ENCODE assay signal across 18 cellular contexts in genomic region chr3:11953778-11954177, GRCh38. TPM values are rescaled to one million over a fixed set of nuclear protein-coding genes. Genes with fewer than 3 reads are reported as not detected.
"Had no signal": no experiment of that assay in that cellular context is flagged by ENCODE, and none has a peak within 500 bp of the region (broad histone marks: within the 10 kb centered on the region; RNA-seq: fewer than 3 reads in every experiment).

No MANE protein-coding gene starts in this region.

- H3K9me3 ChIP-seq: esophagus muscularis mucosa, mucosa of descending colon, thyroid gland had no signal

- H3K4me1 Mint-ChIP-seq: activated T-helper 17 cell treated with anti-CD3 and anti-CD28 coated beads, Interleukin-2, amount 50 U/mL, for 72 hours had no signal

- H3K27ac Mint-ChIP-seq: activated CD8-positive, alpha-beta T cell treated with anti-CD3 and anti-CD28 coated beads, Interleukin-2, amount 10 ng/mL, durations not matched to agents 7 days and 5 days; activated T-cell treated with anti-CD3 and anti-CD28 coated beads, Interleukin-2, amount 50 U/mL, for 24 hours; activated T-helper 17 cell treated with anti-CD3 and anti-CD28 coated beads, Interleukin-2, amount 50 U/mL, for 72 hours had no signal

- H3K36me3 ChIP-seq: brain microvascular endothelial cell, esophagus muscularis mucosa, spleen, thyroid gland had no signal

- H3K4me3 Mint-ChIP-seq: activated CD8-positive, alpha-beta T cell treated with anti-CD3 and anti-CD28 coated beads, Interleukin-2, amount 10 ng/mL, durations not matched to agents 7 days and 5 days; activated T-cell treated with anti-CD3 and anti-CD28 coated beads, Interleukin-2, amount 50 U/mL, for 24 hours; activated T-helper 17 cell treated with anti-CD3 and anti-CD28 coated beads, Interleukin-2, amount 50 U/mL, for 72 hours had no signal

- H3K4me3 ChIP-seq: esophagus muscularis mucosa, mucosa of descending colon, spleen, thyroid gland had no signal

- H3K9me3 Mint-ChIP-seq: activated naive CD4-positive, alpha-beta T cell treated with anti-CD3 and anti-CD28 coated beads, Interleukin-2, amount 50 U/mL, for 72 hours; activated T-cell treated with anti-CD3 and anti-CD28 coated beads, Interleukin-2, amount 50 U/mL, for 24 hours had no signal

- H3K4me1 ChIP-seq: spleen, thyroid gland had no signal

- H3K27ac ChIP-seq: brain microvascular endothelial cell, esophagus muscularis mucosa, spleen, thyroid gland had no signal

- DNase-seq: activated CD4-positive, alpha-beta T cell treated with anti-CD3 and anti-CD28 coated beads for 1 hour; activated CD4-positive, alpha-beta T cell treated with anti-CD3 and anti-CD28 coated beads, Interleukin-2, amount 50 U/mL, for 1 hour; activated CD8-positive, alpha-beta T cell treated with anti-CD3 and anti-CD28 coated beads, Interleukin-2, amount 10 ng/mL, durations not matched to agents 7 days and 5 days; activated T-cell treated with anti-CD3 and anti-CD28 coated beads, Interleukin-2, amount 50 U/mL, for 24 hours; aorta; brain microvascular endothelial cell; central memory CD4-positive, alpha-beta T cell; mesendoderm; spleen; stimulated activated CD4-positive, alpha-beta T cell treated with anti-CD3 and anti-CD28 coated beads, Interleukin-4, amount 100 ng/mL, for 24 hours; stimulated activated naive CD8-positive, alpha-beta T cell treated with anti-CD3 and anti-CD28 coated beads, Interleukin-15, Interleukin-2, amounts not matched to agents 100 U/mL and 50 U/mL, for 24 hours; T-helper 1 cell; thyroid gland had no signal

- H3K36me3 Mint-ChIP-seq: activated naive CD4-positive, alpha-beta T cell treated with anti-CD3 and anti-CD28 coated beads, Interleukin-2, amount 50 U/mL, for 72 hours had no signal

- H3K27me3 ChIP-seq: brain microvascular endothelial cell, dorsolateral prefrontal cortex, thyroid gland had no signal

- ATAC-seq: activated CD8-positive, alpha-beta T cell treated with anti-CD3 and anti-CD28 coated beads, Interleukin-2, amount 10 ng/mL, durations not matched to agents 7 days and 5 days; activated naive CD4-positive, alpha-beta T cell treated with anti-CD3 and anti-CD28 coated beads, Interleukin-2, amount 50 U/mL, for 72 hours; activated T-helper 17 cell treated with anti-CD3 and anti-CD28 coated beads, Interleukin-2, amount 50 U/mL, for 72 hours; stimulated activated naive CD8-positive, alpha-beta T cell treated with anti-CD3 and anti-CD28 coated beads, Interleukin-15, Interleukin-2, amounts not matched to agents 100 U/mL and 50 U/mL, for 24 hours had no signal

RNA-seq across cellular contexts. Expression of gene SYN2, which starts 50.4 kb away (rescaled TPM):
- total RNA-seq: activated CD8-positive, alpha-beta T cell treated with anti-CD3 and anti-CD28 coated beads, Interleukin-2, amount 10 ng/mL, durations not matched to agents 7 days and 5 days had no signal
